Comparison of ENCODE assay signal across 8 cellular contexts in the genomic region with DNA sequence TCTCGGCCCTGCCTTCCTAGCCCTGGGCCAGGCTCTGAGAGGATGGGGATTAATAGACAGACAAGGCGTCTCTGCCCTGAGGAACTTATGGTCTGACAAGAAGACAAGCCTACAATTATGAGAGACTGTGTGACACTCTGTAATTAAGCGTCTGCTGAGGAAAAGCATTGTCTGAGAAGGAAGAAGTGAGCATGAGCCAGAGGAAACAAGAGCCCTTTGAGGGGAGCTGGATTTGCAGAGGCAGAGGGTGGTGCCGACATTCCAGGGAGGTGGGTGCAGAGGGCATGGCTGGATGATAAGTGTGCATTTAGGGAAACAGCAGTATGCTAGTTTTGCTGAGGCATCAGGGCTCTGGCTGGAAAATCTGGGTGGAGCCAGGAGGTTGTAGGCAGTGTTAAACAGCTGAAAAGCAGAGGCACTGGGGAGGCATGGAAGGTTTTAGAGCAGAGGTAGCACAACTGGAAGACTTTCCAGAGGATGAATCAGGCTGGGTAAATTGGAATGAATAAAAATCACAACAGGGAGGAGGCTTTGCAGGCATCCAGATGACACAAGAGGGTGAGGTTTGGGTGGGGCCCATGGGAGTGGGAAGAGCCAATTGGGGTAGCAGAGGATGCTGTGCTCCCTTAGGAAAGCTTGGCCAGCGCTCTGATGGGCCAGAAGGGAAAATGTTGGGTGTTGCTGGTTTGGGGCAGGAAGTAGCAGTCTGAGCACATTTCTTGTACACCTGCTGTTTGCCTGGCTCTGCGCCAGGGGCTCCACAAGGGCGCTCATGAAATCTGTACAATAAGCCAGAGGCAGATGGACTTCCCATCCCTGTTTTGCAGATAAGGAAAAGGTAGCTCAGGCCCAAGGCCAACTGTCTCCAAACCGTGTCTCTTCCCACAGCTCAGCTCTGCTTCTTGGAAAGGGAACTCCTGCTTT.
A peak's percentile ranks its signal among the peaks of the same experiment; 100 is the strongest.
DNase-seq lines count a peak whose midpoint lies in the region; ATAC-seq and TF ChIP-seq lines count a peak whose summit lies in the region.

No MANE protein-coding gene starts in this region.

- H3K9me3 ChIP-seq in thoracic aorta: no peaks in the 10 kb centered on the region

- no peaks in the 10 kb centered on the region for H3K9me3 Mint-ChIP-seq in T-helper 2 cell treated with Interferon-gamma antibody and Interleukin-4, amounts not matched to agents 5 μg/mL and 100 μg/mL, for 36 hours
- H3K9me3 Mint-ChIP-seq in memory B cell: no peaks in the 10 kb centered on the region

- H3K4me3 Mint-ChIP-seq in T-helper 2 cell treated with Interferon-gamma antibody and Interleukin-4, amounts not matched to agents 5 μg/mL and 100 μg/mL, for 36 hours: peak overlapping the region; percentile 84
- H3K4me3 Mint-ChIP-seq in memory B cell: peak overlapping the region; percentile 74

- peaks cover 68 to 94% of the 10 kb centered on the region in 2 donors for H3K4me1 ChIP-seq in thoracic aorta (ENCODE audit: control insufficient read depth in 1 of 2, low read depth in 2 of 2)

- peak overlapping the region; percentile 12 for H3K4me3 ChIP-seq in thoracic aorta

- no peaks in the 10 kb centered on the region for H3K36me3 ChIP-seq in thoracic aorta

- H3K27ac Mint-ChIP-seq in T-helper 2 cell treated with Interferon-gamma antibody and Interleukin-4, amounts not matched to agents 5 μg/mL and 100 μg/mL, for 36 hours: peak overlapping the region; percentile 88
- H3K27ac Mint-ChIP-seq in memory B cell: peak overlapping the region; percentile 82

- peaks cover 59% of the 10 kb centered on the region for H3K4me1 Mint-ChIP-seq in T-helper 2 cell treated with Interferon-gamma antibody and Interleukin-4, amounts not matched to agents 5 μg/mL and 100 μg/mL, for 36 hours (ENCODE audit: low read depth)
- H3K4me1 Mint-ChIP-seq in memory B cell: peaks cover 73% of the 10 kb centered on the region

- DNase-seq in COLO829 (ENCODE audit: low spot score) (peak; percentile 93), NCI-H1092 (lab: John Stamatoyannopoulos, UW) (peak; percentile 65), cerebellum (ENCODE audit: low spot score) (peak; percentile 79), memory B cell (ENCODE audit: low spot score in 2 of 2) (no peak), thoracic aorta (ENCODE audit: low spot score) (no peak)
- no peak for DNase-seq in T-helper 2 cell treated with Interferon-gamma antibody and Interleukin-4, amounts not matched to agents 5 μg/mL and 100 μg/mL, for 36 hours (ENCODE audit: low spot score)

- no peaks in the 10 kb centered on the region for H3K27me3 Mint-ChIP-seq in T-helper 2 cell treated with Interferon-gamma antibody and Interleukin-4, amounts not matched to agents 5 μg/mL and 100 μg/mL, for 36 hours (ENCODE audit: low read depth)
- H3K27me3 Mint-ChIP-seq in memory B cell: no peaks in the 10 kb centered on the region

- TF ChIP-seq CTCF in thoracic aorta (IDR thresholded peaks at IDR 0.05): no peak

- peaks cover 1% of the 10 kb centered on the region for H3K36me3 Mint-ChIP-seq in T-helper 2 cell treated with Interferon-gamma antibody and Interleukin-4, amounts not matched to agents 5 μg/mL and 100 μg/mL, for 36 hours (ENCODE audit: low read depth)
- no peaks in the 10 kb centered on the region for H3K36me3 Mint-ChIP-seq in memory B cell

- peak; percentile 31 for ATAC-seq in memory B cell (ENCODE audit: low read depth)
- no peak for ATAC-seq in thoracic aorta (ENCODE audit: insufficient number of reproducible peaks, low FRiP score, low read depth)
- no peak for ATAC-seq in HG03139 (IDR thresholded peaks at IDR 0.05; ENCODE audit: unreplicated experiment)
- ATAC-seq in HG02840 (IDR thresholded peaks at IDR 0.05; ENCODE audit: low FRiP score, unreplicated experiment): no peak

- H3K27ac ChIP-seq in thoracic aorta: peak overlapping the region; percentile 97 to 100

- no peaks in the 10 kb centered on the region for H3K27me3 ChIP-seq in thoracic aorta (replicated peaks; ENCODE audit: insufficient read depth)

Comparison
In these comparisons a context has a peak if more than half of its experiments do, and no peak if none do; other contexts are left out.
1. DNase-seq: peak in COLO829 (single experiment), NCI-H1092 (single experiment) and cerebellum (single experiment); none in T-helper 2 cell treated with Interferon-gamma antibody and Interleukin-4, amounts not matched to agents 5 μg/mL and 100 μg/mL, for 36 hours (single experiment), memory B cell (0 of 2) and thoracic aorta (single experiment).